ENCODE assay signal across 1 cellular context in the genomic region with DNA sequence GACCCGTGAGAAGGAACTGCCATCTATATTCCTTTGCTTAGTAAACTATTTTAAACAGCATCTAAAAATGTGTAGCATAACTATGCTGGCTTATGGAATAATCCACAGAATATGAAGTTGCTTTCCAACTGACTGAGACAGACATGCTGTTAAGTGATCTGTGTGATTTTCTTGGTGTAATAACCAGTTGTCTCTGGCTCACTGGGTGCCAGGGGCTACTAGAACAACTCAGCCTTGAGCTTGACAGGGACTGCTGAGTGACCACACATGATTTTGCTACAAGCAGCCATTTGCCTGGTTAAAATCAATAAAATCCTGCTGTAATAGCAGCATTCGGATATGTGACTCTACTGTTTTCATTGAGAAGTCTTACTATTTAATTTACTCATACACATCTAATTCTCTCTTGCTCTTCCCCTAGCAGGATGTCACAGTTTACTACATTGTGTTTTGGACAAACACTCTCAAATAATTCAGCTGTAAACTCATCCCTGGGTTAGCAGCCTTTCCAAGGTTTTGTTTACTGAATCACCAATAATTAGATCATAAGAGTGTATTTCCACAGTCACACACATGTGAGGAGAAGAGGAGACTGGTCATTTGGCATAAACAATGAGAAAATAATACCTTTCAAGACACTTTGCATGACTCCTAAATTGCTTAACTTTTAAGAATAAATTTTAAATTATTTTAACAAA.
TF ChIP-seq lines count a peak whose summit lies in the region.

No MANE protein-coding gene starts in this region.

TF ChIP-seq in WTC11, 78 proteins besides CTCF, POLR2A, EP300 and RAD21 (continued from another document):
- TF ChIP-seq, protein P1, sequence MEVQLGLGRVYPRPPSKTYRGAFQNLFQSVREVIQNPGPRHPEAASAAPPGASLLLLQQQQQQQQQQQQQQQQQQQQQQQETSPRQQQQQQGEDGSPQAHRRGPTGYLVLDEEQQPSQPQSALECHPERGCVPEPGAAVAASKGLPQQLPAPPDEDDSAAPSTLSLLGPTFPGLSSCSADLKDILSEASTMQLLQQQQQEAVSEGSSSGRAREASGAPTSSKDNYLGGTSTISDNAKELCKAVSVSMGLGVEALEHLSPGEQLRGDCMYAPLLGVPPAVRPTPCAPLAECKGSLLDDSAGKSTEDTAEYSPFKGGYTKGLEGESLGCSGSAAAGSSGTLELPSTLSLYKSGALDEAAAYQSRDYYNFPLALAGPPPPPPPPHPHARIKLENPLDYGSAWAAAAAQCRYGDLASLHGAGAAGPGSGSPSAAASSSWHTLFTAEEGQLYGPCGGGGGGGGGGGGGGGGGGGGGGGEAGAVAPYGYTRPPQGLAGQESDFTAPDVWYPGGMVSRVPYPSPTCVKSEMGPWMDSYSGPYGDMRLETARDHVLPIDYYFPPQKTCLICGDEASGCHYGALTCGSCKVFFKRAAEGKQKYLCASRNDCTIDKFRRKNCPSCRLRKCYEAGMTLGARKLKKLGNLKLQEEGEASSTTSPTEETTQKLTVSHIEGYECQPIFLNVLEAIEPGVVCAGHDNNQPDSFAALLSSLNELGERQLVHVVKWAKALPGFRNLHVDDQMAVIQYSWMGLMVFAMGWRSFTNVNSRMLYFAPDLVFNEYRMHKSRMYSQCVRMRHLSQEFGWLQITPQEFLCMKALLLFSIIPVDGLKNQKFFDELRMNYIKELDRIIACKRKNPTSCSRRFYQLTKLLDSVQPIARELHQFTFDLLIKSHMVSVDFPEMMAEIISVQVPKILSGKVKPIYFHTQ (CRISPR knock-in tag; IDR thresholded peaks at IDR 0.05): no peak
- TF ChIP-seq, protein P2, sequence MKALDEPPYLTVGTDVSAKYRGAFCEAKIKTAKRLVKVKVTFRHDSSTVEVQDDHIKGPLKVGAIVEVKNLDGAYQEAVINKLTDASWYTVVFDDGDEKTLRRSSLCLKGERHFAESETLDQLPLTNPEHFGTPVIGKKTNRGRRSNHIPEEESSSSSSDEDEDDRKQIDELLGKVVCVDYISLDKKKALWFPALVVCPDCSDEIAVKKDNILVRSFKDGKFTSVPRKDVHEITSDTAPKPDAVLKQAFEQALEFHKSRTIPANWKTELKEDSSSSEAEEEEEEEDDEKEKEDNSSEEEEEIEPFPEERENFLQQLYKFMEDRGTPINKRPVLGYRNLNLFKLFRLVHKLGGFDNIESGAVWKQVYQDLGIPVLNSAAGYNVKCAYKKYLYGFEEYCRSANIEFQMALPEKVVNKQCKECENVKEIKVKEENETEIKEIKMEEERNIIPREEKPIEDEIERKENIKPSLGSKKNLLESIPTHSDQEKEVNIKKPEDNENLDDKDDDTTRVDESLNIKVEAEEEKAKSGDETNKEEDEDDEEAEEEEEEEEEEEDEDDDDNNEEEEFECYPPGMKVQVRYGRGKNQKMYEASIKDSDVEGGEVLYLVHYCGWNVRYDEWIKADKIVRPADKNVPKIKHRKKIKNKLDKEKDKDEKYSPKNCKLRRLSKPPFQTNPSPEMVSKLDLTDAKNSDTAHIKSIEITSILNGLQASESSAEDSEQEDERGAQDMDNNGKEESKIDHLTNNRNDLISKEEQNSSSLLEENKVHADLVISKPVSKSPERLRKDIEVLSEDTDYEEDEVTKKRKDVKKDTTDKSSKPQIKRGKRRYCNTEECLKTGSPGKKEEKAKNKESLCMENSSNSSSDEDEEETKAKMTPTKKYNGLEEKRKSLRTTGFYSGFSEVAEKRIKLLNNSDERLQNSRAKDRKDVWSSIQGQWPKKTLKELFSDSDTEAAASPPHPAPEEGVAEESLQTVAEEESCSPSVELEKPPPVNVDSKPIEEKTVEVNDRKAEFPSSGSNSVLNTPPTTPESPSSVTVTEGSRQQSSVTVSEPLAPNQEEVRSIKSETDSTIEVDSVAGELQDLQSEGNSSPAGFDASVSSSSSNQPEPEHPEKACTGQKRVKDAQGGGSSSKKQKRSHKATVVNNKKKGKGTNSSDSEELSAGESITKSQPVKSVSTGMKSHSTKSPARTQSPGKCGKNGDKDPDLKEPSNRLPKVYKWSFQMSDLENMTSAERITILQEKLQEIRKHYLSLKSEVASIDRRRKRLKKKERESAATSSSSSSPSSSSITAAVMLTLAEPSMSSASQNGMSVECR (CRISPR knock-in tag; IDR thresholded peaks at IDR 0.05; ENCODE audit: borderline replicate concordance): no peak
- TF ChIP-seq OVOL2 (CRISPR knock-in tag; IDR thresholded peaks at IDR 0.05; ENCODE audit: borderline replicate concordance) (no peak), FOXK1 (CRISPR knock-in tag; IDR thresholded peaks at IDR 0.05) (no peak), NR3C1 (CRISPR knock-in tag; conservative IDR thresholded peaks at IDR 0.05; ENCODE audit: low read depth) (no peak), ZNF138 (CRISPR knock-in tag; conservative IDR thresholded peaks at IDR 0.05) (no peak), SP1 (CRISPR knock-in tag; conservative IDR thresholded peaks at IDR 0.05) (no peak), GRHL2 (CRISPR knock-in tag; IDR thresholded peaks at IDR 0.05; ENCODE audit: insufficient replicate concordance, severe bottlenecking) (no peak)
- TF ChIP-seq, protein P3, sequence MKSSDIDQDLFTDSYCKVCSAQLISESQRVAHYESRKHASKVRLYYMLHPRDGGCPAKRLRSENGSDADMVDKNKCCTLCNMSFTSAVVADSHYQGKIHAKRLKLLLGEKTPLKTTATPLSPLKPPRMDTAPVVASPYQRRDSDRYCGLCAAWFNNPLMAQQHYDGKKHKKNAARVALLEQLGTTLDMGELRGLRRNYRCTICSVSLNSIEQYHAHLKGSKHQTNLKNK (CRISPR knock-in tag; IDR thresholded peaks at IDR 0.05): no peak
- TF ChIP-seq, protein P4, sequence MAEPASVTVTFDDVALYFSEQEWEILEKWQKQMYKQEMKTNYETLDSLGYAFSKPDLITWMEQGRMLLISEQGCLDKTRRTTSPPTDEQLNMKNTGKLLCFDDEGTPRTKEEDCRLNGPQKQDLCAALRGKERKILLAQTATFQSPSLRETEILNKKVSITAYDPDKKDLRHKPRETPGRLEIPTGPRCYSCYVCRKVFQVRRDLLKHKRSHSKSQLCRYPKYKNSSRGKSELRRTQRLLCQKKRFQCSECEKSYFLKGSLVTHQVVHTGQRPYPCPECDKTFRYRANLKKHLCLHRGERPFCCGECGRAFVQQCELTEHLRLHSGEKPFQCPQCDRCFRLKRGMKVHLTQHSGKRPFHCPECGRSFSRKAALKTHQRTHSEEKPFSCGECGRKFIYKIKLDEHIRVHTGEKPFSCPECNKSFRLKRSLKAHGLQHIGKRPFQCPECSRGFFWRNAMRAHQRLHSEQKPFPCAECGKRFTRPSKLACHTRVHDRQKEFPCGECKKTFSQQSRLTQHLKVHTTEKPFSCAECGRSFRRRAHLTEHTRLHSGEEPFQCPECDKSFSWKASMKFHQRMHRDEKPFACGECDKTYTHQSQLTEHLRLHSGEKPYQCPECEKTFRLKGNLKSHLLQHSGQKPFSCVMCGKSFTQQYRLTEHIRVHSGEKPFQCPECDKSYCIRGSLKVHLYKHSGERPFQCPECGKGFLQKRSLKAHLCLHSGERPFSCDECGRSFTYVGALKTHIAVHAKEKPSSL (CRISPR knock-in tag; conservative IDR thresholded peaks at IDR 0.05): no peak
- TF ChIP-seq, protein P5, sequence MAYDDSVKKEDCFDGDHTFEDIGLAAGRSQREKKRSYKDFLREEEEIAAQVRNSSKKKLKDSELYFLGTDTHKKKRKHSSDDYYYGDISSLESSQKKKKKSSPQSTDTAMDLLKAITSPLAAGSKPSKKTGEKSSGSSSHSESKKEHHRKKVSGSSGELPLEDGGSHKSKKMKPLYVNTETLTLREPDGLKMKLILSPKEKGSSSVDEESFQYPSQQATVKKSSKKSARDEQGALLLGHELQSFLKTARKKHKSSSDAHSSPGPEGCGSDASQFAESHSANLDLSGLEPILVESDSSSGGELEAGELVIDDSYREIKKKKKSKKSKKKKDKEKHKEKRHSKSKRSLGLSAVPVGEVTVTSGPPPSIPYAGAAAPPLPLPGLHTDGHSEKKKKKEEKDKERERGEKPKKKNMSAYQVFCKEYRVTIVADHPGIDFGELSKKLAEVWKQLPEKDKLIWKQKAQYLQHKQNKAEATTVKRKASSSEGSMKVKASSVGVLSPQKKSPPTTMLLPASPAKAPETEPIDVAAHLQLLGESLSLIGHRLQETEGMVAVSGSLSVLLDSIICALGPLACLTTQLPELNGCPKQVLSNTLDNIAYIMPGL (CRISPR knock-in tag; IDR thresholded peaks at IDR 0.05): no peak
- TF ChIP-seq, protein P6, sequence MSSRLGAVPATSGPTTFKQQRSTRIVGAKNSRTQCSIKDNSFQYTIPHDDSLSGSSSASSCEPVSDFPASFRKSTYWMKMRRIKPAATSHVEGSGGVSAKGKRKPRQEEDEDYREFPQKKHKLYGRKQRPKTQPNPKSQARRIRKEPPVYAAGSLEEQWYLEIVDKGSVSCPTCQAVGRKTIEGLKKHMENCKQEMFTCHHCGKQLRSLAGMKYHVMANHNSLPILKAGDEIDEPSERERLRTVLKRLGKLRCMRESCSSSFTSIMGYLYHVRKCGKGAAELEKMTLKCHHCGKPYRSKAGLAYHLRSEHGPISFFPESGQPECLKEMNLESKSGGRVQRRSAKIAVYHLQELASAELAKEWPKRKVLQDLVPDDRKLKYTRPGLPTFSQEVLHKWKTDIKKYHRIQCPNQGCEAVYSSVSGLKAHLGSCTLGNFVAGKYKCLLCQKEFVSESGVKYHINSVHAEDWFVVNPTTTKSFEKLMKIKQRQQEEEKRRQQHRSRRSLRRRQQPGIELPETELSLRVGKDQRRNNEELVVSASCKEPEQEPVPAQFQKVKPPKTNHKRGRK (CRISPR knock-in tag; IDR thresholded peaks at IDR 0.05; ENCODE audit: borderline replicate concordance): no peak
